17 cellular contexts compared by ENCODE assay signal in genomic region chr7:123716877-123717276, GRCh38. TPM values are rescaled to one million over a fixed set of nuclear protein-coding genes. Genes with fewer than 3 reads are reported as not detected.
DNase-seq lines count a peak whose midpoint lies in the region; ATAC-seq and TF ChIP-seq lines count a peak whose summit lies in the region.
"Had no signal": no experiment of that assay in that cellular context is flagged by ENCODE, and none has a peak within 500 bp of the region (broad histone marks: within the 10 kb centered on the region; RNA-seq: fewer than 3 reads in every experiment).

No MANE protein-coding gene starts in this region.

- no peak overlapping the region for H4K91ac ChIP-seq in H9 (ENCODE audit: insufficient read length, low read depth, low read length)

- H4K20me1 ChIP-seq in H9 (ENCODE audit: control insufficient read depth, insufficient read depth, insufficient read length), result no peaks in the 10 kb centered on the region
- peaks cover 6% of the 10 kb centered on the region; the same call in 1 of the 2 replicates for H4K20me1 ChIP-seq in PC-3 (ENCODE audit: low read length)

- TF ChIP-seq EP300 in transverse colon (IDR thresholded peaks at IDR 0.05; ENCODE audit: low read depth), result no peak

- H4K8ac ChIP-seq in H9 (replicated peaks; ENCODE audit: insufficient read length, low read depth, low read length), result no peak overlapping the region

- peaks cover 3% of the 10 kb centered on the region; the same call in 1 of the 2 replicates for H3K4me1 ChIP-seq in H9 (ENCODE audit: insufficient read depth, low read length)
- H3K4me1 ChIP-seq in PC-3 (ENCODE audit: insufficient read depth, low read length), result peaks cover 23% of the 10 kb centered on the region
- H3K4me1 ChIP-seq in endodermal cell (ENCODE audit: control insufficient read depth, insufficient read depth, low read length), result no peaks in the 10 kb centered on the region
- H3K4me1 ChIP-seq in transverse colon, result peaks cover 7 to 73% (median 23%) of the 10 kb centered on the region in 4 donors

- no peaks in the 10 kb centered on the region for H3F3A ChIP-seq in PC-3 (ENCODE audit: low read length, unreplicated experiment)

- H3K36me3 Mint-ChIP-seq in H9 (ENCODE audit: insufficient read depth in 1 of 3, low read depth in 3 of 3) (peaks cover 7 to 12% (median 10%) of the 10 kb centered on the region in 3 experiments; a peak in 4 of 7 replicates), endodermal cell (ENCODE audit: low read depth) (peaks cover 7% of the 10 kb centered on the region)

- H3K27ac Mint-ChIP-seq in H9, result no peak overlapping the region; a peak in 1 of 7 replicates
- H3K27ac Mint-ChIP-seq in endodermal cell, result no peak overlapping the region
- H3K27ac Mint-ChIP-seq: CD4-positive, alpha-beta T cell had no signal

- H3K9me3 ChIP-seq in H9 (ENCODE audit: control insufficient read depth, low read depth, low read length), result no peaks in the 10 kb centered on the region
- no peaks in the 10 kb centered on the region for H3K9me3 ChIP-seq in PC-3 (ENCODE audit: low read length)
- H3K9me3 ChIP-seq in endodermal cell (ENCODE audit: control insufficient read depth, low read length), result peaks cover 8% of the 10 kb centered on the region
- H3K9me3 ChIP-seq in transverse colon, result no peaks in the 10 kb centered on the region
- H3K9me3 ChIP-seq: Caco-2 had no signal

- H3K4me3 Mint-ChIP-seq in H9 (no peak overlapping the region), endodermal cell (no peak overlapping the region)
- H3K4me3 Mint-ChIP-seq: CD4-positive, alpha-beta T cell had no signal

- H3K14ac ChIP-seq in H9 (ENCODE audit: insufficient read depth, low read length), result no peak overlapping the region

- TF ChIP-seq CTCF in H9 (conservative IDR thresholded peaks at IDR 0.05), result peak; percentile 42; the same call in 2 of the 3 replicates
- TF ChIP-seq CTCF in PC-3 (conservative IDR thresholded peaks at IDR 0.05; ENCODE audit: low read depth, low read length), result 0 out of 2 replicates have a peak, but pooled peaks have one; percentile 35
- TF ChIP-seq CTCF in endodermal cell (conservative IDR thresholded peaks at IDR 0.05), result peak; percentile 39
- TF ChIP-seq CTCF in transverse colon (IDR thresholded peaks at IDR 0.05), result no peak

- no peak overlapping the region for H2BK15ac ChIP-seq in H9 (ENCODE audit: low read depth, low read length)

- ATAC-seq in PC-3 (no peak), GM19467 (IDR thresholded peaks at IDR 0.05; ENCODE audit: unreplicated experiment) (no peak), HG02852 (IDR thresholded peaks at IDR 0.05; ENCODE audit: unreplicated experiment) (no peak)

- H3K9ac ChIP-seq in H9 (ENCODE audit: extremely low read depth, insufficient read length, low read length) (no peak overlapping the region), PC-3 (ENCODE audit: low read length) (no peak overlapping the region), endodermal cell (ENCODE audit: extremely low read depth, low read length, poor library complexity, severe bottlenecking) (no peak overlapping the region)

- POLR2A ChIA-PET in PC-3 (lab: Charles Lee; ENCODE audit: unreplicated experiment), result no interaction called here

- no peaks in the 10 kb centered on the region for H3K36me3 ChIP-seq in PC-3 (ENCODE audit: low read depth, low read length)
- H3K36me3 ChIP-seq in endodermal cell (ENCODE audit: control insufficient read depth, insufficient read depth, low read length), result peaks cover 9% of the 10 kb centered on the region
- no peaks in the 10 kb centered on the region for H3K36me3 ChIP-seq in transverse colon

- H3K27me3 Mint-ChIP-seq in H9 (ENCODE audit: low read depth) (no peaks in the 10 kb centered on the region), endodermal cell (ENCODE audit: insufficient read depth) (no peaks in the 10 kb centered on the region)
- H3K27me3 Mint-ChIP-seq: CD4-positive, alpha-beta T cell had no signal

- in situ Hi-C loops in transverse colon (cut with MboI; ENCODE audit: low pct_ligation_motif_present in 1 of 4, low pct_unique_long_range_greater_than_20kb in 1 of 4, low sequenced_read_pairs in 3 of 4), result no loop called here

- H3K27me3 ChIP-seq in H9 (ENCODE audit: insufficient read depth, low read length), result no peaks in the 10 kb centered on the region
- H3K27me3 ChIP-seq in PC-3 (ENCODE audit: low read length), result no peaks in the 10 kb centered on the region
- no peaks in the 10 kb centered on the region for H3K27me3 ChIP-seq in endodermal cell (ENCODE audit: control insufficient read depth, insufficient read depth, low read length, poor library complexity, severe bottlenecking)
- no peaks in the 10 kb centered on the region for H3K27me3 ChIP-seq in transverse colon

- H2AK5ac ChIP-seq in H9 (ENCODE audit: insufficient read length, low read length), result no peak overlapping the region

- H3K79me2 ChIP-seq in H9 (ENCODE audit: insufficient read depth, low read length) (peaks cover 9% of the 10 kb centered on the region), PC-3 (ENCODE audit: low read length) (peaks cover 61% of the 10 kb centered on the region)

- H3K56ac ChIP-seq in H9 (ENCODE audit: insufficient read length, low read depth, low read length), result no peak overlapping the region

- H3K4me2 ChIP-seq in H9 (ENCODE audit: insufficient read depth, insufficient read length, low read length), result no peak overlapping the region
- no peak overlapping the region for H3K4me2 ChIP-seq in PC-3 (ENCODE audit: low read length)
- H3K4me2 ChIP-seq: PC-9 had no signal

- no peak overlapping the region for H3T11ph ChIP-seq in H9 (ENCODE audit: low read length)

- peaks cover 13 to 22% of the 10 kb centered on the region in 2 experiments for H3K4me1 Mint-ChIP-seq in H9
- peaks cover 19% of the 10 kb centered on the region for H3K4me1 Mint-ChIP-seq in endodermal cell

- no peak overlapping the region for H3K4ac ChIP-seq in H9 (ENCODE audit: low read depth, low read length)

- H3K23me2 ChIP-seq in H9 (ENCODE audit: insufficient read length, low read depth, low read length, poor library complexity, severe bottlenecking), result no peaks in the 10 kb centered on the region

- H2BK12ac ChIP-seq in H9 (ENCODE audit: insufficient read length, low read depth, low read length), result no peak overlapping the region

- no peak for TF ChIP-seq POLR2A in transverse colon (IDR thresholded peaks at IDR 0.05)

- no peaks in the 10 kb centered on the region for H3K9me2 ChIP-seq in PC-3 (replicated peaks; ENCODE audit: low read length)

- peaks cover 0 to 6% of the 10 kb centered on the region in 2 experiments; a peak in 1 of 5 replicates for H3K9me3 Mint-ChIP-seq in H9
- H3K9me3 Mint-ChIP-seq in endodermal cell, result no peaks in the 10 kb centered on the region
- H3K9me3 Mint-ChIP-seq: CD4-positive, alpha-beta T cell had no signal

- H2BK20ac ChIP-seq in H9 (ENCODE audit: low read depth, low read length, poor library complexity, severe bottlenecking), result no peak overlapping the region

- no peak overlapping the region for H3K4me3 ChIP-seq in PC-3 (ENCODE audit: low read length)
- H3K4me3 ChIP-seq in endodermal cell (ENCODE audit: low read length), result no peak overlapping the region
- no peak overlapping the region for H3K4me3 ChIP-seq in transverse colon
- H3K4me3 ChIP-seq: PC-9 had no signal

- H2AFZ ChIP-seq in H9 (ENCODE audit: low read length) (no peak overlapping the region), PC-3 (ENCODE audit: low read length) (no peak overlapping the region)
- H2AFZ ChIP-seq: PC-9 had no signal

- DNase-seq in H9, result no peak
- no peak for DNase-seq in PC-3
- no peak for DNase-seq in endodermal cell
- no peak for DNase-seq in transverse colon
- no peak for DNase-seq in activated gamma-delta T cell (lab: John Stamatoyannopoulos, UW)
- DNase-seq: Caco-2; CD4-positive, alpha-beta T cell; DND-41; IMR-90; NCI-H1694; NCI-H2081; NCI-H2171; NCI-H524 treated with DMSO at 0.1 percent for 48 hours; PC-9; SIG-M5 had no signal

- no peaks in the 10 kb centered on the region for H3K79me1 ChIP-seq in H9 (ENCODE audit: insufficient read depth, low read depth, low read length, poor library complexity, severe bottlenecking)

- no TSS peak for BruUV-seq in PC-3 (replicated peaks; lab: Mats Ljungman, UMichigan)

- CTCF ChIA-PET in PC-3 (lab: Charles Lee), result interaction anchor here (0.7 kb wide), 1 partner anchor 58 kb away, joined by 3 read pairs; no protein-coding TSS in a partner anchor

- intact Hi-C loops in PC-3 (cut with micrococcal nuclease) (no loop called here), transverse colon (cut with DNase I; ENCODE audit: low total_unique reads) (no loop called here)

- WGBS in H9 (ENCODE audit: extremely low coverage, insufficient read length, low lambda C conversion rate), result no CpG with 5 or more reads among the region's 1 CpG
- 79% methylated on average over 1 of the region's 1 CpG; no CpG with 5 or more reads in 1 of the 2 experiments for WGBS in endodermal cell (ENCODE audit: insufficient coverage in 1 of 2, insufficient read length in 1 of 2), 2 experiments
- 75 to 91% methylated on average over 1 of the region's 1 CpG for WGBS in transverse colon (ENCODE audit: low coverage in 1 of 2), 2 donors

- H3K23ac ChIP-seq in H9 (ENCODE audit: insufficient read length, low read depth, low read length), result no peak overlapping the region

- no peak overlapping the region for H2BK120ac ChIP-seq in H9 (ENCODE audit: low read depth, low read length, poor library complexity, severe bottlenecking)

- H3K27ac ChIP-seq in H9 (ENCODE audit: insufficient read length, low read depth, low read length) (no peak overlapping the region), PC-3 (ENCODE audit: low read length) (no peak overlapping the region), endodermal cell (ENCODE audit: low read depth, low read length) (no peak overlapping the region), transverse colon (peak overlapping the region in 3 of 4 donors; percentile 62 to 72 (median 70))
- H3K27ac ChIP-seq: PC-9 had no signal

- no peak overlapping the region for H2BK5ac ChIP-seq in H9 (ENCODE audit: insufficient read length, low read length)

- H4K5ac ChIP-seq in H9 (ENCODE audit: insufficient read length, low read depth, low read length), result no peak overlapping the region

- no peak overlapping the region for H3K18ac ChIP-seq in H9 (ENCODE audit: insufficient read length, low read depth, low read length)

RNA-seq across cellular contexts. Expression of gene WASL, which starts 31.9 kb away (rescaled TPM):
- 39.3 and 41.9 TPM in 2 replicates for total RNA-seq in H9 (2021)
- total RNA-seq in PC-3 (2014; rRNA removed), result 8.5 and 10.9 TPM in 2 replicates
- 10 to 100 TPM; 35.1 to 36.7 TPM for total RNA-seq in endodermal cell
- polyA plus RNA-seq in endodermal cell (2013, experiment 1 of 2), result 30.8 TPM
- polyA plus RNA-seq in endodermal cell (2013, experiment 2 of 2), result 30.4 TPM
- 10 to 100 TPM; 30.1 to 97.8 (median 65.7) TPM for total RNA-seq in transverse colon

Comparison
In these comparisons a context has a peak if more than half of its experiments do, and no peak if none do; other contexts are left out.
1. H3K27ac ChIP-seq: peak in transverse colon (3 of 4); none in H9 (single experiment), PC-3 (single experiment) and endodermal cell (single experiment).
2. CTCF ChIP-seq: peak in H9 (single experiment), PC-3 (single experiment) and endodermal cell (single experiment); none in transverse colon (0 of 5).